ENCODE assay signal across 9 cellular contexts in the genomic region with DNA sequence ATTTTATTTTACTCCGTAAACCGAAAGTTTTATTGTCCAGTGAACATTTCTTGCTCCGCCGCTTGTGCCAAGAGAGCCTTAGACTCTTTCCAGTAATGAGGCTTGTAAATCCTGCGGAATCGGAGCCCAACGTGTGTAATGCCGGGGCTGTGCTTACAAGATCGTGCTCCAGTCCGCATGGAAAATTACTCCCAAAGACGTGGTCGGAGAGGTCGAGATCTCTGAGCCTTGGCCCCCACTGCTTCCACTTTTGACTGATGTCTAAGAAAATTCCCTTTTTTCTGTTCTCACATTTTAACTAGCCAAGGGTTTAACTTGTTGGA. TPM values are rescaled to one million over a fixed set of nuclear protein-coding genes. Genes with fewer than 3 reads are reported as not detected.
DNase-seq lines count a peak whose midpoint lies in the region; ATAC-seq and TF ChIP-seq lines count a peak whose summit lies in the region.
"Had no signal": no experiment of that assay in that cellular context is flagged by ENCODE, and none has a peak within 500 bp of the region (broad histone marks: within the 10 kb centered on the region; RNA-seq: fewer than 3 reads in every experiment).

No MANE protein-coding gene starts in this region.

- H3K27ac ChIP-seq in WERI-Rb-1 (peak overlapping the region; percentile 64), heart left ventricle (peak overlapping the region; percentile 75 to 97 (median 92)), rectal smooth muscle tissue (ENCODE audit: low read depth, low read length) (peak overlapping the region; percentile 94)

- DNase-seq in NCI-H510A treated with DMSO at 0.1 percent for 48 hours (lab: John Stamatoyannopoulos, UW) (peak; percentile 46), NCI-H510A (lab: John Stamatoyannopoulos, UW) (no peak), WERI-Rb-1 (peak; percentile 35), heart left ventricle (peak in 4 of 5 donors; percentile 33 to 57 (median 51)), GDM1 (lab: John Stamatoyannopoulos, UW) (no peak), NCI-H446 treated with DMSO at 0.1 percent for 48 hours (lab: John Stamatoyannopoulos, UW) (no peak)
- DNase-seq: DND-41 had no signal

- H3K36me3 ChIP-seq in WERI-Rb-1 (peaks cover 2% of the 10 kb centered on the region; the same call in 1 of the 2 replicates), heart left ventricle (no peaks in the 10 kb centered on the region), rectal smooth muscle tissue (ENCODE audit: control insufficient read depth, insufficient read depth, low read length) (no peaks in the 10 kb centered on the region)

- no peak for TF ChIP-seq CTCF in WERI-Rb-1 (IDR thresholded peaks at IDR 0.05; ENCODE audit: low read depth, low read length)
- TF ChIP-seq CTCF in heart left ventricle (IDR thresholded peaks at IDR 0.05): no peak

- H3K9ac ChIP-seq in rectal smooth muscle tissue (ENCODE audit: low read length): peak overlapping the region; percentile 84

- peaks cover 2 to 64% (median 36%) of the 10 kb centered on the region in 12 donors for H3K4me1 ChIP-seq in heart left ventricle
- H3K4me1 ChIP-seq in rectal smooth muscle tissue (ENCODE audit: control insufficient read depth, insufficient read depth, low read length): peaks cover 26% of the 10 kb centered on the region

- no peak for TF ChIP-seq POLR2A in heart left ventricle (IDR thresholded peaks at IDR 0.05)

- H3K9me3 ChIP-seq in WERI-Rb-1 (ENCODE audit: severe bottlenecking) (no peaks in the 10 kb centered on the region), heart left ventricle (no peaks in the 10 kb centered on the region)

- peak overlapping the region; percentile 87 for H3K4me3 ChIP-seq in WERI-Rb-1 (ENCODE audit: low read depth, low read length)
- H3K4me3 ChIP-seq in heart left ventricle: peak overlapping the region; percentile 72 to 94 (median 79)
- peak overlapping the region; percentile 86 for H3K4me3 ChIP-seq in rectal smooth muscle tissue (ENCODE audit: low read length)

- ATAC-seq in heart left ventricle (peak in 3 of 4 donors; percentile 2 to 34 (median 28)), HG03442 (IDR thresholded peaks at IDR 0.05; ENCODE audit: unreplicated experiment) (no peak)

- H3K27me3 ChIP-seq in WERI-Rb-1 (ENCODE audit: insufficient read depth, low read depth, severe bottlenecking): no peaks in the 10 kb centered on the region
- peaks cover 0 to 12% (median 0%) of the 10 kb centered on the region in 9 donors for H3K27me3 ChIP-seq in heart left ventricle
- no peaks in the 10 kb centered on the region for H3K27me3 ChIP-seq in rectal smooth muscle tissue (ENCODE audit: control insufficient read depth, insufficient read depth, low read length)

- WGBS in heart left ventricle, 4 donors: 1 to 4% (median 2%) methylated on average over 13 of the region's 13 CpGs

- intact Hi-C loops in heart left ventricle (cut with DNase I): loop anchor here in 8 of 10 donors (2.0 to 5.0 kb wide), 6 partner anchors 34 to 94 kb away; no protein-coding TSS in a partner anchor

RNA-seq across cellular contexts. Expression of a gene that starts 0.7 kb away (rescaled TPM):
- 10 to 100 TPM in 7 of 9 donors, 1 to 10 TPM in 2; 6.8 to 33.0 (median 17.9) TPM for total RNA-seq in heart left ventricle
- polyA plus RNA-seq in heart left ventricle: 10 to 100 TPM; 11.8 to 20.3 TPM

Comparison
In these comparisons a context has a peak if more than half of its experiments do, and no peak if none do; other contexts are left out.
1. DNase-seq: peak in NCI-H510A treated with DMSO at 0.1 percent for 48 hours (single experiment), WERI-Rb-1 (single experiment) and heart left ventricle (4 of 5); none in NCI-H510A (single experiment), GDM1 (single experiment) and NCI-H446 treated with DMSO at 0.1 percent for 48 hours (single experiment).
2. Peak in every context shown above with its lines, with median percentiles within 50 percentile points of each other: H3K27ac ChIP-seq and H3K4me3 ChIP-seq.